1 cellular context compared by ENCODE assay signal in genomic region chr14:89641495-89642162, GRCh38.
TF ChIP-seq lines count a peak whose summit lies in the region.

No MANE protein-coding gene starts in this region.

TF ChIP-seq in SK-N-SH, 30 proteins besides CTCF, POLR2A, EP300 and RAD21 (continued from another document):
- TF ChIP-seq GATA2 (CRISPR knock-in tag; IDR thresholded peaks at IDR 0.05) (no peak), SIN3A (IDR thresholded peaks at IDR 0.05; ENCODE audit: borderline replicate concordance, low read depth, low read length) (no peak), TCF12 (IDR thresholded peaks at IDR 0.05) (no peak), NRF1 (IDR thresholded peaks at IDR 0.05; ENCODE audit: low read depth, low read length) (no peak), TAF1 (IDR thresholded peaks at IDR 0.05; ENCODE audit: borderline replicate concordance, low read depth, low read length) (no peak)
